Comparison of ENCODE assay signal across 17 cellular contexts in genomic region chr17:27158390-27158789, GRCh38.
"Had no signal": no experiment of that assay in that cellular context is flagged by ENCODE, and none has a peak within 500 bp of the region (broad histone marks: within the 10 kb centered on the region; RNA-seq: fewer than 3 reads in every experiment).

No MANE protein-coding gene starts in this region.

- H3K9me3 Mint-ChIP-seq: activated naive CD4-positive, alpha-beta T cell treated with anti-CD3 and anti-CD28 coated beads, Interleukin-2, amount 50 U/mL, for 72 hours; activated T-cell treated with anti-CD3 and anti-CD28 coated beads, Interleukin-2, amount 50 U/mL, for 24 hours; central memory CD8-positive, alpha-beta T cell; stimulated activated effector memory CD8-positive, alpha-beta T cell treated with anti-CD3 and anti-CD28 coated beads, Interleukin-12 subunit alpha, Interleukin-12 subunit beta, amount 100 ng/mL, for 72 hours had no signal

- H3K36me3 Mint-ChIP-seq: activated naive CD4-positive, alpha-beta T cell treated with anti-CD3 and anti-CD28 coated beads, Interleukin-2, amount 50 U/mL, for 72 hours; brain; naive B cell; stimulated activated effector memory CD8-positive, alpha-beta T cell treated with anti-CD3 and anti-CD28 coated beads, Interleukin-12 subunit alpha, Interleukin-12 subunit beta, amount 100 ng/mL, for 72 hours had no signal

- H3K27me3 ChIP-seq: hepatocyte, tibial artery, vagina had no signal

- ATAC-seq: activated naive CD4-positive, alpha-beta T cell treated with anti-CD3 and anti-CD28 coated beads, Interleukin-2, amount 50 U/mL, for 72 hours; stimulated activated effector memory CD8-positive, alpha-beta T cell treated with anti-CD3 and anti-CD28 coated beads, Interleukin-12 subunit alpha, Interleukin-12 subunit beta, amount 100 ng/mL, for 72 hours had no signal

- H3K9me3 ChIP-seq: tibial artery, vagina had no signal

- H3K4me1 ChIP-seq: tibial artery, vagina had no signal

- H3K27ac Mint-ChIP-seq: activated naive CD4-positive, alpha-beta T cell treated with anti-CD3 and anti-CD28 coated beads, Interleukin-2, amount 50 U/mL, for 72 hours; activated T-cell treated with anti-CD3 and anti-CD28 coated beads, Interleukin-2, amount 50 U/mL, for 24 hours; brain; naive B cell; stimulated activated effector memory CD8-positive, alpha-beta T cell treated with anti-CD3 and anti-CD28 coated beads, Interleukin-12 subunit alpha, Interleukin-12 subunit beta, amount 100 ng/mL, for 72 hours had no signal

- H3K4me1 Mint-ChIP-seq: brain; central memory CD8-positive, alpha-beta T cell; naive B cell had no signal

- H3K27ac ChIP-seq: hepatocyte, tibial artery, vagina had no signal

- H3K36me3 ChIP-seq: tibial artery, vagina had no signal

- H3K27me3 Mint-ChIP-seq: activated T-cell treated with anti-CD3 and anti-CD28 coated beads, Interleukin-2, amount 50 U/mL, for 24 hours; central memory CD8-positive, alpha-beta T cell had no signal

- DNase-seq: activated CD4-positive, alpha-beta T cell treated with anti-CD3 and anti-CD28 coated beads for 48 hours; activated effector memory CD4-positive, alpha-beta T cell treated with Interleukin-2 at 50 U/mL for 16 hours; activated T-cell treated with anti-CD3 and anti-CD28 coated beads, Interleukin-2, amount 50 U/mL, for 24 hours; amniotic stem cell; effector memory CD4-positive, alpha-beta T cell; kidney glomerular epithelial cell; naive B cell; small intestine; T1000 had no signal

- H3K4me3 Mint-ChIP-seq: activated T-cell treated with anti-CD3 and anti-CD28 coated beads, Interleukin-2, amount 50 U/mL, for 24 hours; brain; central memory CD8-positive, alpha-beta T cell; naive B cell; stimulated activated effector memory CD8-positive, alpha-beta T cell treated with anti-CD3 and anti-CD28 coated beads, Interleukin-12 subunit alpha, Interleukin-12 subunit beta, amount 100 ng/mL, for 72 hours had no signal

- H3K4me3 ChIP-seq: hepatocyte, lung, tibial artery, vagina had no signal
